ENCODE assay signal across 1 cellular context in genomic region chr14:23643533-23644194, GRCh38.
TF ChIP-seq lines count a peak whose summit lies in the region.

No MANE protein-coding gene starts in this region.

TF ChIP-seq in HepG2, 621 proteins besides CTCF, POLR2A, EP300 and RAD21 (continued from another document and continues in another):
- TF ChIP-seq AHDC1 (CRISPR knock-in tag; IDR thresholded peaks at IDR 0.05; ENCODE audit: borderline replicate concordance) (no peak), WIZ (CRISPR knock-in tag; IDR thresholded peaks at IDR 0.05) (no peak), ZNF839 (CRISPR knock-in tag; IDR thresholded peaks at IDR 0.05; ENCODE audit: borderline replicate concordance) (no peak), ARNT (IDR thresholded peaks at IDR 0.05) (no peak), EED (CRISPR knock-in tag; IDR thresholded peaks at IDR 0.05) (no peak), RXRB (CRISPR knock-in tag; IDR thresholded peaks at IDR 0.05; ENCODE audit: borderline replicate concordance) (no peak), ZNF362 (CRISPR knock-in tag; IDR thresholded peaks at IDR 0.05; ENCODE audit: borderline replicate concordance) (no peak), FOXP4 (CRISPR knock-in tag; IDR thresholded peaks at IDR 0.05) (no peak), ATM (IDR thresholded peaks at IDR 0.05; ENCODE audit: borderline replicate concordance) (no peak), ZNF549 (CRISPR knock-in tag; IDR thresholded peaks at IDR 0.05) (no peak), HNRNPL (IDR thresholded peaks at IDR 0.05; ENCODE audit: low read depth, low read length) (0 out of 2 replicates have a peak, but pooled peaks have one; percentile 10), ZFP36L1 (CRISPR knock-in tag; IDR thresholded peaks at IDR 0.05) (no peak), ZFP91 (CRISPR knock-in tag; IDR thresholded peaks at IDR 0.05; ENCODE audit: borderline replicate concordance) (no peak), ZNF350 (CRISPR knock-in tag; IDR thresholded peaks at IDR 0.05; ENCODE audit: borderline replicate concordance, low read depth) (no peak), HIVEP1 (CRISPR knock-in tag; IDR thresholded peaks at IDR 0.05) (no peak), ZNF484 (CRISPR knock-in tag; IDR thresholded peaks at IDR 0.05; ENCODE audit: borderline replicate concordance, low read depth) (no peak), CEBPB (IDR thresholded peaks at IDR 0.05; ENCODE audit: borderline replicate concordance, low read depth, low read length) (peak; percentile 43; the same call in 1 of the 2 replicates), THAP7 (CRISPR knock-in tag; IDR thresholded peaks at IDR 0.05) (no peak), CBX5 (CRISPR knock-in tag; IDR thresholded peaks at IDR 0.05; ENCODE audit: borderline replicate concordance) (no peak), SCMH1 (CRISPR knock-in tag; IDR thresholded peaks at IDR 0.05; ENCODE audit: borderline replicate concordance) (no peak), ZSCAN22 (CRISPR knock-in tag; IDR thresholded peaks at IDR 0.05) (no peak), FOXC1 (CRISPR knock-in tag; IDR thresholded peaks at IDR 0.05; ENCODE audit: borderline replicate concordance) (no peak), RFX1 (IDR thresholded peaks at IDR 0.05) (no peak), SETDB1 (CRISPR knock-in tag; IDR thresholded peaks at IDR 0.05; ENCODE audit: borderline replicate concordance) (no peak), ZNF713 (CRISPR knock-in tag; IDR thresholded peaks at IDR 0.05) (no peak), ZNF207 (IDR thresholded peaks at IDR 0.05; ENCODE audit: borderline replicate concordance) (no peak), NFIC (IDR thresholded peaks at IDR 0.05; ENCODE audit: low read length) (no peak), SPEN (CRISPR knock-in tag; IDR thresholded peaks at IDR 0.05; ENCODE audit: low read depth) (no peak), ZFP82 (CRISPR knock-in tag; IDR thresholded peaks at IDR 0.05; ENCODE audit: borderline replicate concordance) (no peak), AFF4 (CRISPR knock-in tag; IDR thresholded peaks at IDR 0.05) (peak; percentile 59; the same call in 1 of the 2 replicates), ATF5 (CRISPR knock-in tag; IDR thresholded peaks at IDR 0.05; ENCODE audit: low read depth) (peak; percentile 82; the same call in 1 of the 2 replicates), TBX2 (CRISPR knock-in tag; IDR thresholded peaks at IDR 0.05; ENCODE audit: borderline replicate concordance) (no peak), ZNF558 (CRISPR knock-in tag; IDR thresholded peaks at IDR 0.05; ENCODE audit: borderline replicate concordance) (no peak)
- TF ChIP-seq, protein P1, sequence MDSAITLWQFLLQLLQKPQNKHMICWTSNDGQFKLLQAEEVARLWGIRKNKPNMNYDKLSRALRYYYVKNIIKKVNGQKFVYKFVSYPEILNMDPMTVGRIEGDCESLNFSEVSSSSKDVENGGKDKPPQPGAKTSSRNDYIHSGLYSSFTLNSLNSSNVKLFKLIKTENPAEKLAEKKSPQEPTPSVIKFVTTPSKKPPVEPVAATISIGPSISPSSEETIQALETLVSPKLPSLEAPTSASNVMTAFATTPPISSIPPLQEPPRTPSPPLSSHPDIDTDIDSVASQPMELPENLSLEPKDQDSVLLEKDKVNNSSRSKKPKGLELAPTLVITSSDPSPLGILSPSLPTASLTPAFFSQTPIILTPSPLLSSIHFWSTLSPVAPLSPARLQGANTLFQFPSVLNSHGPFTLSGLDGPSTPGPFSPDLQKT (CRISPR knock-in tag; IDR thresholded peaks at IDR 0.05; ENCODE audit: borderline replicate concordance): no peak
- TF ChIP-seq, protein P2, sequence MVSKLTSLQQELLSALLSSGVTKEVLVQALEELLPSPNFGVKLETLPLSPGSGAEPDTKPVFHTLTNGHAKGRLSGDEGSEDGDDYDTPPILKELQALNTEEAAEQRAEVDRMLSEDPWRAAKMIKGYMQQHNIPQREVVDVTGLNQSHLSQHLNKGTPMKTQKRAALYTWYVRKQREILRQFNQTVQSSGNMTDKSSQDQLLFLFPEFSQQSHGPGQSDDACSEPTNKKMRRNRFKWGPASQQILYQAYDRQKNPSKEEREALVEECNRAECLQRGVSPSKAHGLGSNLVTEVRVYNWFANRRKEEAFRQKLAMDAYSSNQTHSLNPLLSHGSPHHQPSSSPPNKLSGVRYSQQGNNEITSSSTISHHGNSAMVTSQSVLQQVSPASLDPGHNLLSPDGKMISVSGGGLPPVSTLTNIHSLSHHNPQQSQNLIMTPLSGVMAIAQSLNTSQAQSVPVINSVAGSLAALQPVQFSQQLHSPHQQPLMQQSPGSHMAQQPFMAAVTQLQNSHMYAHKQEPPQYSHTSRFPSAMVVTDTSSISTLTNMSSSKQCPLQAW (CRISPR knock-in tag; IDR thresholded peaks at IDR 0.05): no peak
- TF ChIP-seq, protein P3, sequence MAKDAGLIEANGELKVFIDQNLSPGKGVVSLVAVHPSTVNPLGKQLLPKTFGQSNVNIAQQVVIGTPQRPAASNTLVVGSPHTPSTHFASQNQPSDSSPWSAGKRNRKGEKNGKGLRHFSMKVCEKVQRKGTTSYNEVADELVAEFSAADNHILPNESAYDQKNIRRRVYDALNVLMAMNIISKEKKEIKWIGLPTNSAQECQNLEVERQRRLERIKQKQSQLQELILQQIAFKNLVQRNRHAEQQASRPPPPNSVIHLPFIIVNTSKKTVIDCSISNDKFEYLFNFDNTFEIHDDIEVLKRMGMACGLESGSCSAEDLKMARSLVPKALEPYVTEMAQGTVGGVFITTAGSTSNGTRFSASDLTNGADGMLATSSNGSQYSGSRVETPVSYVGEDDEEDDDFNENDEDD (CRISPR knock-in tag; IDR thresholded peaks at IDR 0.05; ENCODE audit: borderline replicate concordance): no peak
